28 cellular contexts compared by ENCODE assay signal in genomic region chr12:69524331-69524630, GRCh38. TPM values are rescaled to one million over a fixed set of nuclear protein-coding genes. Genes with fewer than 3 reads are reported as not detected.
DNase-seq lines count a peak whose midpoint lies in the region; ATAC-seq and TF ChIP-seq lines count a peak whose summit lies in the region.
"Had no signal": no experiment of that assay in that cellular context is flagged by ENCODE, and none has a peak within 500 bp of the region (broad histone marks: within the 10 kb centered on the region; RNA-seq: fewer than 3 reads in every experiment).

No MANE protein-coding gene starts in this region.

- TF ChIP-seq CTCF in left ventricle myocardium inferior (IDR thresholded peaks at IDR 0.05; ENCODE audit: borderline replicate concordance): no peak
- no peak for TF ChIP-seq CTCF in Panc1 (IDR thresholded peaks at IDR 0.05)
- no peak for TF ChIP-seq CTCF in progenitor cell of endocrine pancreas (IDR thresholded peaks at IDR 0.05; ENCODE audit: unreplicated experiment)
- no peak for TF ChIP-seq CTCF in smooth muscle cell (IDR thresholded peaks at IDR 0.05; ENCODE audit: borderline replicate concordance, insufficient read depth, poor library complexity, severe bottlenecking)

- H4K20me1 ChIP-seq in smooth muscle cell (ENCODE audit: low read depth): peaks cover 28% of the 10 kb centered on the region

- H3K27ac ChIP-seq in left ventricle myocardium inferior (replicated peaks) (no peak overlapping the region), Panc1 (ENCODE audit: low read length) (no peak overlapping the region), smooth muscle cell (ENCODE audit: low read depth) (no peak overlapping the region)
- H3K27ac ChIP-seq: 22Rv1; BLaER1 treated with 17β-estradiol and CSF1 and Interleukin-3, amounts not matched to agents 10 nM and 100 nM; HL-60; Peyer's patch had no signal

- no TSS peak for BruUV-seq in Panc1 (replicated peaks; lab: Mats Ljungman, UMichigan)

- no peak overlapping the region for H3K4me3 ChIP-seq in left ventricle myocardium inferior
- H3K4me3 ChIP-seq in Panc1 (ENCODE audit: low read depth in 2 of 2, low read length in 2 of 2): no peak overlapping the region
- H3K4me3 ChIP-seq in smooth muscle cell: no peak overlapping the region
- H3K4me3 ChIP-seq: BLaER1 treated with 17β-estradiol and CSF1 and Interleukin-3, amounts not matched to agents 10 nM and 100 nM; GM12878; Peyer's patch had no signal

- no peak overlapping the region for H2AFZ ChIP-seq in smooth muscle cell (ENCODE audit: low read depth)

- whole genome bisulfite sequencing in smooth muscle cell (ENCODE audit: low lambda C conversion rate): 91% methylated on average over 2 of the region's 2 CpGs

- H3K79me2 ChIP-seq in smooth muscle cell (ENCODE audit: low read depth): peaks cover 92% of the 10 kb centered on the region

- H3K9ac ChIP-seq in smooth muscle cell (ENCODE audit: low read depth): no peak overlapping the region
- H3K9ac ChIP-seq: BLaER1 treated with 17β-estradiol and CSF1 and Interleukin-3, amounts not matched to agents 10 nM and 100 nM had no signal

- H3K27ac Mint-ChIP-seq in progenitor cell of endocrine pancreas: peak overlapping the region; percentile 85

- POLR2A ChIA-PET in Panc1 (lab: Charles Lee): no interaction called here

- intact Hi-C loops in Right ventricle myocardium inferior (cut with DNase I): no loop called here
- intact Hi-C loops in left ventricle myocardium inferior (cut with micrococcal nuclease): no loop called here
- intact Hi-C loops in Panc1 (cut with micrococcal nuclease; ENCODE audit: unreplicated experiment): no loop called here
- intact Hi-C loops in left ventricle myocardium superior (cut with micrococcal nuclease): no loop called here

- H3K27me3 Mint-ChIP-seq in progenitor cell of endocrine pancreas: no peaks in the 10 kb centered on the region
- H3K27me3 Mint-ChIP-seq: CD4-positive, alpha-beta memory T cell had no signal

- in situ Hi-C loops in Panc1 (cut with HindIII; ENCODE audit: low pct_unique_long_range_greater_than_20kb, low sequenced_read_pairs): no loop called here

- peaks cover 19% of the 10 kb centered on the region for H3F3A ChIP-seq in smooth muscle cell (ENCODE audit: low read depth)

- CTCF ChIA-PET in Panc1 (lab: Charles Lee): no interaction called here

- H3K4me3 Mint-ChIP-seq in progenitor cell of endocrine pancreas (ENCODE audit: low read depth): no peak overlapping the region

- H3K4me1 ChIP-seq in left ventricle myocardium inferior (peaks cover 42% of the 10 kb centered on the region), Panc1 (ENCODE audit: control insufficient read depth, insufficient read depth, low read length) (peaks cover 5% of the 10 kb centered on the region), smooth muscle cell (ENCODE audit: low read depth) (peaks cover 21% of the 10 kb centered on the region)
- H3K4me1 ChIP-seq: Peyer's patch had no signal

- peaks cover 30% of the 10 kb centered on the region for H3K36me3 Mint-ChIP-seq in progenitor cell of endocrine pancreas (ENCODE audit: insufficient read depth)

- no peak overlapping the region for H3K4me2 ChIP-seq in smooth muscle cell

- H3K36me3 ChIP-seq in left ventricle myocardium inferior (no peaks in the 10 kb centered on the region), Panc1 (ENCODE audit: control insufficient read depth, insufficient read depth, low read length) (no peaks in the 10 kb centered on the region), smooth muscle cell (ENCODE audit: low read depth) (no peaks in the 10 kb centered on the region)
- H3K36me3 ChIP-seq: Peyer's patch had no signal

- H3K9me3 ChIP-seq in left ventricle myocardium inferior (replicated peaks): peaks cover 36% of the 10 kb centered on the region
- H3K9me3 ChIP-seq in Panc1 (ENCODE audit: control insufficient read depth, insufficient read depth, low read depth, low read length): no peaks in the 10 kb centered on the region
- H3K9me3 ChIP-seq in smooth muscle cell (replicated peaks; ENCODE audit: low read depth): no peaks in the 10 kb centered on the region
- H3K9me3 ChIP-seq: Caco-2, Peyer's patch had no signal

- H3K4me1 Mint-ChIP-seq in progenitor cell of endocrine pancreas (ENCODE audit: low read depth): peaks cover 4% of the 10 kb centered on the region

- peak; percentile 36 for ATAC-seq in Right ventricle myocardium inferior
- ATAC-seq in Panc1: peak; percentile 58
- ATAC-seq in left ventricle myocardium superior: peak; percentile 20
- ATAC-seq: GM12878 had no signal

- DNase-seq in Right ventricle myocardium inferior (ENCODE audit: missing footprints) (no peak), left ventricle myocardium inferior (no peak), Panc1 (ENCODE audit: low read depth, low spot score) (no peak), left ventricle myocardium superior (no peak), progenitor cell of endocrine pancreas (ENCODE audit: low spot score, unreplicated experiment) (no peak), NCI-H748 treated with DMSO at 0.1 percent for 48 hours (lab: John Stamatoyannopoulos, UW) (no peak), mucosa of gallbladder (ENCODE audit: low spot score) (no peak), smooth muscle cell (lab: John Stamatoyannopoulos, UW; ENCODE audit: unreplicated experiment) (no peak)
- DNase-seq: ACHN; Caco-2; DMS 273 treated with DMSO at 0.1 percent for 48 hours; DMS79 treated with DMSO at 0.1 percent for 48 hours; H7; HFFc6; KG1; NCI-H1092; NCI-H1436; NCI-H187 treated with DMSO at 0.1 percent for 48 hours; NCI-H2107; NCI-H510A; NCI-H774; NK-92 treated with Interleukin-12 subunit alpha and Interleukin-12 subunit beta, amount 100 ng/mL, for 24 hours; Peyer's patch had no signal

- H3K27me3 ChIP-seq in left ventricle myocardium inferior (ENCODE audit: low read depth) (no peaks in the 10 kb centered on the region), Panc1 (ENCODE audit: control insufficient read depth, insufficient read depth, low read length) (no peaks in the 10 kb centered on the region), smooth muscle cell (ENCODE audit: low read depth) (no peaks in the 10 kb centered on the region)
- H3K27me3 ChIP-seq: BLaER1 treated with 17β-estradiol and CSF1 and Interleukin-3, amounts not matched to agents 10 nM and 100 nM; Peyer's patch had no signal

- H3K9me3 Mint-ChIP-seq in progenitor cell of endocrine pancreas (ENCODE audit: low read depth): peaks cover 32% of the 10 kb centered on the region

RNA-seq across cellular contexts. Expression of gene FRS2, which starts 54.1 kb away (rescaled TPM):
- total RNA-seq in Right ventricle myocardium inferior (19.0 TPM), left ventricle myocardium inferior (18.2 TPM), Panc1 (2021; ENCODE audit: unreplicated experiment) (26.6 TPM), left ventricle myocardium superior (25.2 TPM), progenitor cell of endocrine pancreas (42.3 and 42.6 TPM in 2 replicates), mucosa of gallbladder (31.1 TPM), smooth muscle cell (90.2 and 169 TPM in 2 replicates)
- polyA plus RNA-seq in Panc1 (2012; ENCODE audit: insufficient read length): 8.2 TPM
- polyA plus RNA-seq in smooth muscle cell: 21.6 and 23.8 TPM in 2 replicates
